25 cellular contexts compared by ENCODE assay signal in the genomic region with DNA sequence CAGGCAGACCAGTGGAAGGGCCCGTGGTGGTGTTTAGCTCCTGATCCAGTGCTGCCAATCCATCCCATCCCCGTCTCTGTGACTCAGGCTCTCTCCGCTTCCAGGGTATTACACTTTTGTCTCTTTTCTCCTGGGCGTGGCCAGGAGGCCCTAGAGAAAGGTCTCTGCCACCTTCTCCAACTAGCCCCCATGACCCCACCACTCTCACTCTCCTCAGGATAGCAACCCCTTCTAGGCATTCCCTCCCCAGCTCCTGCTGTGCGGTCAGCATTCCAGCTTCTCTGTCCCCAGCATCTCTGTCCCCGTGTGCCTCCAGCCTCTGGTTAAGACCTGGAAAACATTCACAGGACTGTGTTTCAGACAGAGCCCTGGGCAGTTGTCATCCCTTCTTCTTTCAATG.
"Had no signal": no experiment of that assay in that cellular context is flagged by ENCODE, and none has a peak within 500 bp of the region (broad histone marks: within the 10 kb centered on the region; RNA-seq: fewer than 3 reads in every experiment).

No MANE protein-coding gene starts in this region.

- H3K4me3 ChIP-seq: K562, Peyer's patch, SJSA1 had no signal

- H3K27ac ChIP-seq: Peyer's patch, SJSA1 had no signal

- H3K9ac ChIP-seq: SK-N-SH had no signal

- H3K4me3 Mint-ChIP-seq: activated CD4-positive, alpha-beta T cell treated with anti-CD3 and anti-CD28 coated beads, Interleukin-2, amount 10 ng/mL, durations not matched to agents 24 days and 14 days; activated CD8-positive, alpha-beta T cell treated with anti-CD3 and anti-CD28 coated beads for 36 hours; activated naive CD4-positive, alpha-beta T cell treated with anti-CD3 and anti-CD28 coated beads, Interleukin-2, amount 10 ng/mL, durations not matched to agents 7 days and 5 days; activated naive CD8-positive, alpha-beta T cell; activated naive CD8-positive, alpha-beta T cell treated with anti-CD3 and anti-CD28 coated beads, Interleukin-2, amount 50 U/mL, for 24 hours; activated T-cell treated with anti-CD3 and anti-CD28 coated beads, Interleukin-2, amount 50 U/mL, for 4 hours; activated T-helper 1 cell treated with anti-CD3 and anti-CD28 coated beads, Interleukin-12 subunit alpha, Interleukin-12 subunit beta, Interleukin-2, Interleukin-4 antibody, amounts not matched to agents 30 ng/mL and 10 ng/mL and 1 ng/mL, durations not matched to agents 14 hours and 24 hours and 36 hours; T-helper 1 cell treated with Interleukin-12 subunit alpha and Interleukin-12 subunit beta and Interleukin-4 antibody, amounts not matched to agents 30 μg/mL and 1 μg/mL, for 36 hours; T-helper 2 cell treated with Interferon-gamma antibody and Interleukin-4, amounts not matched to agents 5 μg/mL and 100 μg/mL, for 36 hours had no signal

- H3K4me2 ChIP-seq: SK-N-SH had no signal

- H3K27me3 ChIP-seq: Peyer's patch had no signal

- H3K36me3 Mint-ChIP-seq: activated naive CD4-positive, alpha-beta T cell treated with anti-CD3 and anti-CD28 coated beads, Interleukin-2, amount 10 ng/mL, durations not matched to agents 7 days and 5 days; activated naive CD8-positive, alpha-beta T cell; brain had no signal

- ATAC-seq: activated CD8-positive, alpha-beta T cell treated with anti-CD3 and anti-CD28 coated beads for 36 hours; activated naive CD8-positive, alpha-beta T cell treated with anti-CD3 and anti-CD28 coated beads, Interleukin-2, amount 50 U/mL, for 24 hours; activated T-cell treated with anti-CD3 and anti-CD28 coated beads, Interleukin-2, amount 50 U/mL, for 4 hours; K562 had no signal

- H3K27ac Mint-ChIP-seq: activated CD4-positive, alpha-beta T cell treated with anti-CD3 and anti-CD28 coated beads, Interleukin-2, amount 10 ng/mL, durations not matched to agents 24 days and 14 days; activated CD8-positive, alpha-beta T cell treated with anti-CD3 and anti-CD28 coated beads for 36 hours; activated naive CD4-positive, alpha-beta T cell treated with anti-CD3 and anti-CD28 coated beads, Interleukin-2, amount 10 ng/mL, durations not matched to agents 7 days and 5 days; activated naive CD8-positive, alpha-beta T cell; activated naive CD8-positive, alpha-beta T cell treated with anti-CD3 and anti-CD28 coated beads, Interleukin-2, amount 50 U/mL, for 24 hours; activated T-helper 1 cell treated with anti-CD3 and anti-CD28 coated beads, Interleukin-12 subunit alpha, Interleukin-12 subunit beta, Interleukin-2, Interleukin-4 antibody, amounts not matched to agents 30 ng/mL and 10 ng/mL and 1 ng/mL, durations not matched to agents 14 hours and 24 hours and 36 hours; T-helper 1 cell treated with Interleukin-12 subunit alpha and Interleukin-12 subunit beta and Interleukin-4 antibody, amounts not matched to agents 30 μg/mL and 1 μg/mL, for 36 hours; T-helper 2 cell treated with Interferon-gamma antibody and Interleukin-4, amounts not matched to agents 5 μg/mL and 100 μg/mL, for 36 hours had no signal

- H3K4me1 Mint-ChIP-seq: activated CD4-positive, alpha-beta T cell treated with anti-CD3 and anti-CD28 coated beads, Interleukin-2, amount 10 ng/mL, durations not matched to agents 24 days and 14 days; activated naive CD4-positive, alpha-beta T cell treated with anti-CD3 and anti-CD28 coated beads, Interleukin-2, amount 10 ng/mL, durations not matched to agents 7 days and 5 days; activated naive CD8-positive, alpha-beta T cell treated with anti-CD3 and anti-CD28 coated beads, Interleukin-2, amount 50 U/mL, for 24 hours had no signal

- H3K9me3 ChIP-seq: Peyer's patch, SJSA1, SK-N-SH had no signal

- H3K36me3 ChIP-seq: Peyer's patch, SJSA1 had no signal

- H3K4me1 ChIP-seq: Peyer's patch, SJSA1 had no signal

- H3K9me3 Mint-ChIP-seq: activated CD4-positive, alpha-beta T cell treated with anti-CD3 and anti-CD28 coated beads, Interleukin-2, amount 10 ng/mL, durations not matched to agents 24 days and 14 days; activated CD8-positive, alpha-beta T cell treated with anti-CD3 and anti-CD28 coated beads for 36 hours; activated naive CD4-positive, alpha-beta T cell treated with anti-CD3 and anti-CD28 coated beads, Interleukin-2, amount 10 ng/mL, durations not matched to agents 7 days and 5 days; activated naive CD8-positive, alpha-beta T cell treated with anti-CD3 and anti-CD28 coated beads, Interleukin-2, amount 50 U/mL, for 24 hours; activated T-cell treated with anti-CD3 and anti-CD28 coated beads, Interleukin-2, amount 50 U/mL, for 4 hours; activated T-helper 1 cell treated with anti-CD3 and anti-CD28 coated beads, Interleukin-12 subunit alpha, Interleukin-12 subunit beta, Interleukin-2, Interleukin-4 antibody, amounts not matched to agents 30 ng/mL and 10 ng/mL and 1 ng/mL, durations not matched to agents 14 hours and 24 hours and 36 hours; brain; T-helper 1 cell treated with Interleukin-12 subunit alpha and Interleukin-12 subunit beta and Interleukin-4 antibody, amounts not matched to agents 30 μg/mL and 1 μg/mL, for 36 hours; T-helper 2 cell treated with Interferon-gamma antibody and Interleukin-4, amounts not matched to agents 5 μg/mL and 100 μg/mL, for 36 hours had no signal

- DNase-seq: activated CD4-positive, alpha-beta T cell treated with anti-CD3 and anti-CD28 coated beads, Interleukin-2, amount 10 ng/mL, durations not matched to agents 24 days and 14 days; activated CD4-positive, alpha-beta T cell treated with anti-CD3 and anti-CD28 coated beads, Interleukin-2, amount 50 U/mL, for 4 hours; activated CD8-positive, alpha-beta memory T cell treated with anti-CD3 and anti-CD28 coated beads, Interleukin-2, amount 50 U/mL, for 4 hours; activated CD8-positive, alpha-beta T cell treated with anti-CD3 and anti-CD28 coated beads for 36 hours; activated naive CD4-positive, alpha-beta T cell treated with anti-CD3 and anti-CD28 coated beads, Interleukin-2, amount 10 ng/mL, durations not matched to agents 7 days and 5 days; activated naive CD8-positive, alpha-beta T cell treated with anti-CD3 and anti-CD28 coated beads, Interleukin-2, amount 50 U/mL, for 24 hours; activated T-cell treated with anti-CD3 and anti-CD28 coated beads for 4 hours; activated T-cell treated with anti-CD3 and anti-CD28 coated beads, Interleukin-2, amount 50 U/mL, for 4 hours; anterior cingulate cortex; central memory CD4-positive, alpha-beta T cell; NCI-H1105; NCI-H1417 treated with DMSO at 0.1 percent for 48 hours; NCI-H226; NCI-H446 treated with DMSO at 0.1 percent for 48 hours; Peyer's patch; RPMI8226; SHP77 treated with DMSO at 0.1 percent for 48 hours; SK-N-SH had no signal
